In genomic region chr10:13087986-13088618, GRCh38 we compare ENCODE assay signal across 11 cellular contexts. TPM values are rescaled to one million over a fixed set of nuclear protein-coding genes. Genes with fewer than 3 reads are reported as not detected.
DNase-seq lines count a peak whose midpoint lies in the region; ATAC-seq, FAIRE-seq and TF ChIP-seq lines count a peak whose summit lies in the region.
"Had no signal": no experiment of that assay in that cellular context is flagged by ENCODE, and none has a peak within 500 bp of the region (broad histone marks: within the 10 kb centered on the region; RNA-seq: fewer than 3 reads in every experiment).

No MANE protein-coding gene starts in this region.

- H3K9ac ChIP-seq in HCT116 (ENCODE audit: low read length) (no peak overlapping the region), keratinocyte (ENCODE audit: control insufficient read depth, extremely low read depth, insufficient read depth, low read length) (no peak overlapping the region)

- RAD21 ChIA-PET in HCT116 (lab: Charles Lee; ENCODE audit: low non-redundant PET in 1 of 2, low total read pairs in 2 of 2, uncharacterized antibody in 2 of 2, unreplicated experiment in 2 of 2), result no interaction called here

- peak overlapping the region; percentile 72 for H3K27ac ChIP-seq in AG04450 (ENCODE audit: low read depth, low read length)
- H3K27ac ChIP-seq in HCT116 (ENCODE audit: low read depth, low read length), result no peak overlapping the region
- H3K27ac ChIP-seq in keratinocyte (ENCODE audit: control insufficient read depth, insufficient read depth, low read length), result peak overlapping the region; percentile 7
- H3K27ac ChIP-seq: psoas muscle had no signal

- in situ Hi-C loops in astrocyte of the spinal cord (cut with HindIII; ENCODE audit: low sequenced_read_pairs), result no loop called here

- peaks cover 6% of the 10 kb centered on the region for H3K9me3 Mint-ChIP-seq in activated CD4-positive, alpha-beta T cell treated with anti-CD3 and anti-CD28 coated beads, Interleukin-2, amount 10 ng/mL, durations not matched to agents 24 days and 14 days

- no peaks in the 10 kb centered on the region for H3K9me2 ChIP-seq in HCT116 (ENCODE audit: insufficient read depth)

- no peak overlapping the region for H3K4me3 Mint-ChIP-seq in activated CD4-positive, alpha-beta T cell treated with anti-CD3 and anti-CD28 coated beads, Interleukin-2, amount 10 ng/mL, durations not matched to agents 24 days and 14 days

- TF ChIP-seq POLR2A in HCT116 (IDR thresholded peaks at IDR 0.05; ENCODE audit: borderline replicate concordance, extremely low read depth, insufficient read depth, insufficient read length), result no peak

- H3K36me3 Mint-ChIP-seq in activated CD4-positive, alpha-beta T cell treated with anti-CD3 and anti-CD28 coated beads, Interleukin-2, amount 10 ng/mL, durations not matched to agents 24 days and 14 days (ENCODE audit: low read depth), result peaks cover 2% of the 10 kb centered on the region

- peak overlapping the region; percentile 50 for H2AFZ ChIP-seq in HCT116 (ENCODE audit: low read depth, low read length, poor library complexity, severe bottlenecking)
- no peak overlapping the region for H2AFZ ChIP-seq in keratinocyte (ENCODE audit: control insufficient read depth, low read length)

- dilution Hi-C loops in keratinocyte (cut with MboI; ENCODE audit: extremely low pct_ligation_motif_present, low sequenced_read_pairs), result no loop called here

- no peak overlapping the region for H3K4me3 ChIP-seq in AG04450 (ENCODE audit: low read depth, low read length)
- peak overlapping the region in 1 of 2 experiments; percentile 13; a peak in 2 of 4 replicates for H3K4me3 ChIP-seq in HCT116 (replicated peaks in 1 of 2; ENCODE audit: low read depth in 1 of 2, low read length in 2 of 2)
- H3K4me3 ChIP-seq in astrocyte of the spinal cord (ENCODE audit: low read depth, low read length), result no peak overlapping the region
- H3K4me3 ChIP-seq in keratinocyte (ENCODE audit: control insufficient read depth in 2 of 3, extremely low read depth in 1 of 3, insufficient read depth in 2 of 3, low read depth in 1 of 3, low read length in 3 of 3), result no peak overlapping the region
- H3K4me3 ChIP-seq: psoas muscle had no signal

- no peak for TF ChIP-seq RAD21 in HCT116 (IDR thresholded peaks at IDR 0.05; ENCODE audit: low read depth)

- H3K36me3 ChIP-seq in HCT116 (ENCODE audit: control insufficient read depth in 1 of 2, insufficient read depth in 2 of 2, low read length in 2 of 2), result no peaks in the 10 kb centered on the region
- H3K36me3 ChIP-seq in keratinocyte (ENCODE audit: control insufficient read depth in 2 of 2, extremely low read depth in 1 of 2, insufficient read depth in 2 of 2, low read length in 2 of 2), result no peaks in the 10 kb centered on the region

- TF ChIP-seq CTCF in AG04450 (IDR thresholded peaks at IDR 0.05; ENCODE audit: low read depth, low read length), result no peak
- TF ChIP-seq CTCF in HCT116 (IDR thresholded peaks at IDR 0.05 in 2 of 3, conservative IDR thresholded peaks at IDR 0.05 in 1 of 3; ENCODE audit: borderline replicate concordance in 1 of 3, insufficient read depth in 1 of 3, low read depth in 2 of 3, low read length in 2 of 3), result no peak
- TF ChIP-seq CTCF in astrocyte of the spinal cord (IDR thresholded peaks at IDR 0.05; ENCODE audit: low read depth, low read length), result no peak
- no peak for TF ChIP-seq CTCF in keratinocyte (optimal IDR thresholded peaks at IDR 0.05 in 1 of 3, IDR thresholded peaks at IDR 0.05 in 1 of 3, conservative IDR thresholded peaks at IDR 0.05 in 1 of 3; ENCODE audit: extremely low read depth in 1 of 3, insufficient read depth in 2 of 3, low read length in 3 of 3)

- H3K4me1 Mint-ChIP-seq in activated CD4-positive, alpha-beta T cell treated with anti-CD3 and anti-CD28 coated beads, Interleukin-2, amount 10 ng/mL, durations not matched to agents 24 days and 14 days, result no peaks in the 10 kb centered on the region

- H3K4me1 ChIP-seq in HCT116 (ENCODE audit: control insufficient read depth in 1 of 2, insufficient read depth in 2 of 2, low read length in 2 of 2), result peaks cover 9 to 17% of the 10 kb centered on the region in 2 experiments; a peak in 3 of 4 replicates
- H3K4me1 ChIP-seq in keratinocyte (ENCODE audit: control insufficient read depth, extremely low read depth, insufficient read depth, low read length), result peaks cover 13% of the 10 kb centered on the region
- H3K4me1 ChIP-seq: psoas muscle had no signal

- FAIRE-seq in keratinocyte (lab: Jason Lieb, UNC), result peak; percentile 76

- DNase-seq in AG04450 (ENCODE audit: low read depth, low spot score) (peak; percentile 38), HCT116 (ENCODE audit: low read depth, low spot score) (peak; percentile 29), astrocyte of the spinal cord (ENCODE audit: low read depth, low spot score) (peak; percentile 64), keratinocyte (ENCODE audit: low read depth, low spot score) (no peak), Ammon's horn (ENCODE audit: low spot score) (no peak), kidney glomerular epithelial cell (lab: John Stamatoyannopoulos, UW) (no peak), activated gamma-delta T cell treated with Interleukin-2 at 50 U/mL for 16 hours (no peak)
- no peak for DNase-seq in activated CD4-positive, alpha-beta T cell treated with anti-CD3 and anti-CD28 coated beads, Interleukin-2, amount 10 ng/mL, durations not matched to agents 24 days and 14 days
- DNase-seq: activated CD4-positive, alpha-beta T cell treated with anti-CD3 and anti-CD28 coated beads for 4 hours; NCI-H2227 treated with DMSO at 0.1 percent for 48 hours; psoas muscle had no signal

- H3K9me1 ChIP-seq in keratinocyte (ENCODE audit: control insufficient read depth, extremely low read depth, insufficient read depth, low read length), result no peaks in the 10 kb centered on the region

- peaks cover 19% of the 10 kb centered on the region for H3K9me3 ChIP-seq in AG04450 (ENCODE audit: control insufficient read depth, insufficient read depth, low read length)
- peaks cover 5 to 7% of the 10 kb centered on the region in 2 experiments; a peak in 2 of 4 replicates for H3K9me3 ChIP-seq in HCT116 (ENCODE audit: control insufficient read depth in 1 of 2, insufficient read depth in 1 of 2, low read depth in 1 of 2, low read length in 2 of 2)
- peaks cover 7% of the 10 kb centered on the region for H3K9me3 ChIP-seq in keratinocyte (ENCODE audit: control insufficient read depth, low read depth, low read length)

- H4K20me1 ChIP-seq in HCT116 (ENCODE audit: insufficient read depth), result no peaks in the 10 kb centered on the region
- H4K20me1 ChIP-seq in keratinocyte (ENCODE audit: control insufficient read depth, extremely low read depth, insufficient read depth, low read length), result no peaks in the 10 kb centered on the region

- H3K79me2 ChIP-seq in HCT116 (ENCODE audit: insufficient read depth, low read length) (no peaks in the 10 kb centered on the region), keratinocyte (ENCODE audit: control insufficient read depth, insufficient read depth, low read length) (no peaks in the 10 kb centered on the region)

- CTCF ChIA-PET in AG04450 (lab: Charles Lee) (interaction anchor here (1.8 to 2.1 kb wide), 2 partner anchors 12 to 13 kb away, joined by 11 to 17 read pairs; partner anchors contain the start of gene OPTN), HCT116 (lab: Charles Lee) (interaction anchor here (0.6 to 2.4 kb wide), 3 partner anchors 11 to 745 kb away, joined by 4 to 9 read pairs (median 5); partner anchors contain the start of gene OPTN)

- BruUV-seq in HCT116 (replicated peaks; lab: Mats Ljungman, UMichigan), result no TSS peak

- H3K4me2 ChIP-seq in HCT116 (ENCODE audit: low read length) (peak overlapping the region; percentile 62), keratinocyte (ENCODE audit: control insufficient read depth, extremely low read depth, insufficient read depth, low read depth, low read length) (peak overlapping the region; percentile 15)

- peaks cover 8% of the 10 kb centered on the region for H3K27me3 Mint-ChIP-seq in activated CD4-positive, alpha-beta T cell treated with anti-CD3 and anti-CD28 coated beads, Interleukin-2, amount 10 ng/mL, durations not matched to agents 24 days and 14 days

- POLR2A ChIA-PET in AG04450 (lab: Yijun Ruan, JAX), result interaction anchor here (0.5 kb wide), 1 partner anchor 16 kb away, joined by 6 read pairs; no protein-coding TSS in a partner anchor
- POLR2A ChIA-PET in HCT116 (lab: Charles Lee), result no interaction called here

- ATAC-seq in HCT116, result peak; percentile 44

- H3K27me3 ChIP-seq in AG04450 (ENCODE audit: control insufficient read depth, insufficient read depth, low read length), result no peaks in the 10 kb centered on the region
- no peaks in the 10 kb centered on the region for H3K27me3 ChIP-seq in HCT116 (ENCODE audit: insufficient read depth, low read length)
- H3K27me3 ChIP-seq in keratinocyte (ENCODE audit: control insufficient read depth, extremely low read depth, insufficient read depth, low read length), result no peaks in the 10 kb centered on the region

- H3K27ac Mint-ChIP-seq in activated CD4-positive, alpha-beta T cell treated with anti-CD3 and anti-CD28 coated beads, Interleukin-2, amount 10 ng/mL, durations not matched to agents 24 days and 14 days, result no peak overlapping the region

- intact Hi-C loops in HCT116 (cut with micrococcal nuclease), result no loop called here
- intact Hi-C loops in activated CD4-positive, alpha-beta T cell treated with anti-CD3 and anti-CD28 coated beads, Interleukin-2, amount 10 ng/mL, durations not matched to agents 24 days and 14 days (cut with micrococcal nuclease), result no loop called here

TF ChIP-seq in HCT116, 20 proteins besides CTCF, POLR2A, EP300 and RAD21 (continues in another document):
- TF ChIP-seq SRF (IDR thresholded peaks at IDR 0.05; ENCODE audit: low read depth) (0 out of 2 replicates have a peak, but pooled peaks have one; percentile 30), TCF7L2 (IDR thresholded peaks at IDR 0.05; ENCODE audit: borderline replicate concordance, extremely low read depth, insufficient read depth, insufficient read length) (no peak), JUND (IDR thresholded peaks at IDR 0.05) (peak; percentile 58; the same call in 1 of the 2 replicates), SP1 (IDR thresholded peaks at IDR 0.05; ENCODE audit: low read depth) (no peak; the same call in 1 of the 2 replicates), EZH2 (IDR thresholded peaks at IDR 0.05) (no peak)

RNA-seq across cellular contexts. Expression of gene OPTN, which starts 11.9 kb away (rescaled TPM):
- polyA plus RNA-seq in AG04450 (2011; rRNA removed) (73.8 and 82.7 TPM in 2 replicates), keratinocyte (69.4 to 92.3 TPM (median 71.9 TPM) in 3 replicates)
- polyA minus RNA-seq in AG04450 (2011; rRNA and poly(A)+ RNA removed), result 88.1 and 89.4 TPM in 2 replicates
- total RNA-seq in HCT116 (2021; ENCODE audit: unreplicated experiment), result 17.0 TPM
- 29.3 and 35.5 TPM in 2 replicates for polyA plus RNA-seq in HCT116 (2012)
- 119 TPM for polyA plus RNA-seq in keratinocyte (2011; ENCODE audit: low read depth)
- polyA plus RNA-seq in keratinocyte (2011; cell fraction: cytosol; rRNA removed), result 89.7 and 91.3 TPM in 2 replicates
- polyA plus RNA-seq in keratinocyte (2011; cell fraction: nucleus; rRNA removed), result 61.6 and 70.9 TPM in 2 replicates
- 110 and 128 TPM in 2 replicates for polyA plus RNA-seq in keratinocyte (2012; ENCODE audit: low replicate concordance)
- polyA minus RNA-seq in keratinocyte, result 52.7 to 70.5 TPM (median 54.0 TPM) in 3 replicates
- 44.5 TPM for polyA minus RNA-seq in keratinocyte (2011; cell fraction: cytosol; rRNA and poly(A)+ RNA removed)
- 28.9 and 44.5 TPM in 2 replicates for polyA minus RNA-seq in keratinocyte (2011; cell fraction: nucleus; rRNA and poly(A)+ RNA removed)
- total RNA-seq in activated CD4-positive, alpha-beta T cell treated with anti-CD3 and anti-CD28 coated beads, Interleukin-2, amount 10 ng/mL, durations not matched to agents 24 days and 14 days, result 39.5 and 43.6 TPM in 2 replicates

Comparison
In these comparisons a context has a peak if more than half of its experiments do, and no peak if none do; other contexts are left out.
1. DNase-seq: peak in AG04450 (single experiment), HCT116 (single experiment) and astrocyte of the spinal cord (single experiment); none in keratinocyte (single experiment), Ammon's horn (single experiment), kidney glomerular epithelial cell (single experiment), activated gamma-delta T cell treated with Interleukin-2 at 50 U/mL for 16 hours (single experiment) and activated CD4-positive, alpha-beta T cell treated with anti-CD3 and anti-CD28 coated beads, Interleukin-2, amount 10 ng/mL, durations not matched to agents 24 days and 14 days (single experiment).